In the genomic region with DNA sequence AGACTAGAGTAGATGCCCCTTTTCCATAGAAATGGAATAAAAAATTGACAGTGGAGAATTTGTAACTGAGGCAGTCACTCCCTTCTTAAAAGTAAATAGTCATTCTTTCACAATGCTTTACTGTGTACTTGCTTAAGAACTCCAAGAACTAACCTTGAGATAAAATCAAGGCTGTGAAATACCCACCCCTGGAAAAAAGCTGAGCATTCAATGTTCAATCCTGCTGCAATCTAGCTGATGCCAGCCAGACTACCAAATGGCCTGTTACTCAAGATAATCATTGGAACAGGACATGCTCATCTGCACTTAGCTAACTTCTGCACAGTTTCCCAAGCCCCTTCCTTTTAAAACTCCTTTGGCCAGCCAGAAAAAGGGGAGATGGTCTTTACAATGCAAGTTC, we compare ENCODE assay signal across 28 cellular contexts.
"Had no signal": no experiment of that assay in that cellular context is flagged by ENCODE, and none has a peak within 500 bp of the region (broad histone marks: within the 10 kb centered on the region; RNA-seq: fewer than 3 reads in every experiment).

No MANE protein-coding gene starts in this region.

- H3K4me3 Mint-ChIP-seq: activated CD4-positive, alpha-beta T cell treated with anti-CD3 and anti-CD28 coated beads, Interleukin-2, amount 10 ng/mL, durations not matched to agents 24 days and 14 days; activated CD8-positive, alpha-beta T cell treated with anti-CD3 and anti-CD28 coated beads for 36 hours; activated naive CD8-positive, alpha-beta T cell treated with anti-CD3 and anti-CD28 coated beads for 36 hours; activated T-cell treated with anti-CD3 and anti-CD28 coated beads, Interleukin-2, amount 50 U/mL, for 72 hours; activated T-helper 17 cell treated with anti-CD3 and anti-CD28 coated beads, Interleukin-2, amount 50 U/mL, for 72 hours; T-helper 1 cell treated with Interleukin-12 subunit alpha and Interleukin-12 subunit beta and Interleukin-4 antibody, amounts not matched to agents 30 μg/mL and 1 μg/mL, for 36 hours; T-helper 2 cell treated with Interferon-gamma antibody and Interleukin-4, amounts not matched to agents 5 μg/mL and 100 μg/mL, for 36 hours had no signal

- H3K4me3 ChIP-seq: PC-9, SJSA1 had no signal

- H3K4me1 Mint-ChIP-seq: activated CD4-positive, alpha-beta T cell treated with anti-CD3 and anti-CD28 coated beads, Interleukin-2, amount 10 ng/mL, durations not matched to agents 24 days and 14 days; activated naive CD8-positive, alpha-beta T cell treated with anti-CD3 and anti-CD28 coated beads for 36 hours; activated T-helper 17 cell treated with anti-CD3 and anti-CD28 coated beads, Interleukin-2, amount 50 U/mL, for 72 hours had no signal

- H3K27me3 ChIP-seq: brain microvascular endothelial cell, SJSA1 had no signal

- ATAC-seq: activated CD8-positive, alpha-beta T cell treated with anti-CD3 and anti-CD28 coated beads for 36 hours; activated T-cell treated with anti-CD3 and anti-CD28 coated beads, Interleukin-2, amount 50 U/mL, for 72 hours; activated T-helper 17 cell treated with anti-CD3 and anti-CD28 coated beads, Interleukin-2, amount 50 U/mL, for 72 hours had no signal

- H3K36me3 ChIP-seq: brain microvascular endothelial cell, SJSA1 had no signal

- H3K9ac ChIP-seq: SK-N-SH had no signal

- DNase-seq: activated CD4-positive, alpha-beta T cell treated with anti-CD3 and anti-CD28 coated beads, Interleukin-2, amount 10 ng/mL, durations not matched to agents 24 days and 14 days; activated CD4-positive, alpha-beta T cell treated with anti-CD3 and anti-CD28 coated beads, Interleukin-2, amount 50 U/mL, for 4 hours; activated CD8-positive, alpha-beta T cell treated with anti-CD3 and anti-CD28 coated beads for 36 hours; activated effector memory CD4-positive, alpha-beta T cell treated with anti-CD3 and anti-CD28 coated beads, Interleukin-2, amount 50 U/mL, for 16 hours; activated naive CD4-positive, alpha-beta T cell; activated naive CD4-positive, alpha-beta T cell treated with anti-CD3 and anti-CD28 coated beads, Interleukin-2, amount 50 U/mL, for 16 hours; activated naive CD8-positive, alpha-beta T cell treated with anti-CD3 and anti-CD28 coated beads for 36 hours; activated T-cell treated with anti-CD3 and anti-CD28 coated beads, Interleukin-2, amount 50 U/mL, for 1 hour; activated T-cell treated with anti-CD3 and anti-CD28 coated beads, Interleukin-2, amount 50 U/mL, for 72 hours; anterior cingulate cortex; brain microvascular endothelial cell; central memory CD4-positive, alpha-beta T cell; Karpas-422; KBM-7; NCI-H1105; NCI-H1417 treated with DMSO at 0.1 percent for 48 hours; NCI-H1694; NCI-H2029; NCI-H345; NCI-H524 treated with DMSO at 0.1 percent for 48 hours; NK-92 treated with Interleukin-12 subunit alpha and Interleukin-12 subunit beta, amount 100 ng/mL, for 24 hours; PC-9; SHP77; SK-N-SH had no signal

- H3K27ac ChIP-seq: brain microvascular endothelial cell, PC-9, SJSA1 had no signal

- H3K9me3 ChIP-seq: SJSA1, SK-N-SH had no signal

- H3K4me1 ChIP-seq: SJSA1 had no signal

- H3K36me3 Mint-ChIP-seq: activated naive CD8-positive, alpha-beta T cell treated with anti-CD3 and anti-CD28 coated beads for 36 hours had no signal

- H3K9me3 Mint-ChIP-seq: activated CD4-positive, alpha-beta T cell treated with anti-CD3 and anti-CD28 coated beads, Interleukin-2, amount 10 ng/mL, durations not matched to agents 24 days and 14 days; activated CD8-positive, alpha-beta T cell treated with anti-CD3 and anti-CD28 coated beads for 36 hours; activated T-helper 17 cell treated with anti-CD3 and anti-CD28 coated beads, Interleukin-2, amount 50 U/mL, for 72 hours; T-helper 1 cell treated with Interleukin-12 subunit alpha and Interleukin-12 subunit beta and Interleukin-4 antibody, amounts not matched to agents 30 μg/mL and 1 μg/mL, for 36 hours; T-helper 2 cell treated with Interferon-gamma antibody and Interleukin-4, amounts not matched to agents 5 μg/mL and 100 μg/mL, for 36 hours had no signal

- H3K4me2 ChIP-seq: PC-9, SK-N-SH had no signal

- H3K27ac Mint-ChIP-seq: activated CD4-positive, alpha-beta T cell treated with anti-CD3 and anti-CD28 coated beads, Interleukin-2, amount 10 ng/mL, durations not matched to agents 24 days and 14 days; activated CD8-positive, alpha-beta T cell treated with anti-CD3 and anti-CD28 coated beads for 36 hours; activated naive CD8-positive, alpha-beta T cell treated with anti-CD3 and anti-CD28 coated beads for 36 hours; activated T-cell treated with anti-CD3 and anti-CD28 coated beads, Interleukin-2, amount 50 U/mL, for 72 hours; activated T-helper 17 cell treated with anti-CD3 and anti-CD28 coated beads, Interleukin-2, amount 50 U/mL, for 72 hours; T-helper 1 cell treated with Interleukin-12 subunit alpha and Interleukin-12 subunit beta and Interleukin-4 antibody, amounts not matched to agents 30 μg/mL and 1 μg/mL, for 36 hours; T-helper 2 cell treated with Interferon-gamma antibody and Interleukin-4, amounts not matched to agents 5 μg/mL and 100 μg/mL, for 36 hours had no signal

- H2AFZ ChIP-seq: PC-9 had no signal

- H3K27me3 Mint-ChIP-seq: activated CD4-positive, alpha-beta T cell treated with anti-CD3 and anti-CD28 coated beads, Interleukin-2, amount 10 ng/mL, durations not matched to agents 24 days and 14 days; activated CD8-positive, alpha-beta T cell treated with anti-CD3 and anti-CD28 coated beads for 36 hours; activated naive CD8-positive, alpha-beta T cell treated with anti-CD3 and anti-CD28 coated beads for 36 hours; activated T-helper 17 cell treated with anti-CD3 and anti-CD28 coated beads, Interleukin-2, amount 50 U/mL, for 72 hours had no signal
